8 cellular contexts compared by ENCODE assay signal in genomic region chr4:83231620-83232056, GRCh38. TPM values are rescaled to one million over a fixed set of nuclear protein-coding genes. Genes with fewer than 3 reads are reported as not detected.
DNase-seq lines count a peak whose midpoint lies in the region; ATAC-seq and TF ChIP-seq lines count a peak whose summit lies in the region.

No MANE protein-coding gene starts in this region.

- H2AFZ ChIP-seq in MM.1S (ENCODE audit: low read length): no peak overlapping the region

- TF ChIP-seq CTCF in MM.1S (IDR thresholded peaks at IDR 0.05; ENCODE audit: low read length) (no peak), GM13977 (IDR thresholded peaks at IDR 0.05; ENCODE audit: extremely low read depth, insufficient read depth, missing control alignments) (no peak)

- H3K4me1 ChIP-seq in MM.1S (ENCODE audit: low read length): peaks cover 31% of the 10 kb centered on the region

- in situ Hi-C loops in G401 (cut with HindIII; ENCODE audit: low sequenced_read_pairs): no loop called here
- in situ Hi-C loops in GM13977 (cut with MboI; ENCODE audit: low pct_unique_long_range_greater_than_20kb, low sequenced_read_pairs, unreplicated experiment): no loop called here

- no peaks in the 10 kb centered on the region for H3K27me3 ChIP-seq in MM.1S (replicated peaks; ENCODE audit: insufficient read depth, low read length)

- H3F3A ChIP-seq in MM.1S (ENCODE audit: insufficient read depth, low read length): peaks cover 15% of the 10 kb centered on the region; the same call in 1 of the 2 replicates

- ATAC-seq in GM18498 (IDR thresholded peaks at IDR 0.05; ENCODE audit: unreplicated experiment): peak; percentile 76
- peak; percentile 59 for ATAC-seq in GM21737 (IDR thresholded peaks at IDR 0.05; ENCODE audit: unreplicated experiment)

- no peaks in the 10 kb centered on the region for H3K36me3 ChIP-seq in MM.1S (replicated peaks; ENCODE audit: insufficient read depth, low read length)

- H3K4me2 ChIP-seq in MM.1S (ENCODE audit: low read depth, low read length): peak overlapping the region; percentile 34

- no peak overlapping the region for H3K9ac ChIP-seq in MM.1S (ENCODE audit: low read length)

- H3K79me2 ChIP-seq in MM.1S (ENCODE audit: low read length): no peaks in the 10 kb centered on the region

- H3K4me3 ChIP-seq in MM.1S (ENCODE audit: low read length): no peak overlapping the region

- no peaks in the 10 kb centered on the region for H4K20me1 ChIP-seq in MM.1S (ENCODE audit: insufficient read depth, low read length)

- DNase-seq in MM.1S (peak; percentile 66), fibroblast of gingiva (ENCODE audit: low read depth) (peak; percentile 39), NCI-H446 treated with DMSO at 0.1 percent for 48 hours (lab: John Stamatoyannopoulos, UW) (no peak), G401 (ENCODE audit: low spot score) (no peak), germinal center (ENCODE audit: low spot score) (no peak), GM13977 (ENCODE audit: low spot score) (no peak)

- peak overlapping the region; percentile 45; the same call in 1 of the 2 replicates for H3K27ac ChIP-seq in MM.1S (ENCODE audit: low read length)

- H3K9me3 ChIP-seq in MM.1S (replicated peaks; ENCODE audit: insufficient read depth, low read length): no peaks in the 10 kb centered on the region

- H3K9me2 ChIP-seq in MM.1S (replicated peaks; ENCODE audit: insufficient read depth, low read length): no peaks in the 10 kb centered on the region

RNA-seq across cellular contexts. Expression of gene COQ2, which starts 53.0 kb away (rescaled TPM):
- 43.3 and 46.1 TPM in 2 replicates for total RNA-seq in G401 (2014; rRNA removed; shearing (Covaris generic))

Comparison
In these comparisons a context has a peak if more than half of its experiments do, and no peak if none do; other contexts are left out.
1. DNase-seq: peak in MM.1S (single experiment) and fibroblast of gingiva (single experiment); none in NCI-H446 treated with DMSO at 0.1 percent for 48 hours (single experiment), G401 (single experiment), germinal center (single experiment) and GM13977 (single experiment).